1 cellular context compared by ENCODE assay signal in genomic region chr10:129800-130199, GRCh38.
TF ChIP-seq lines count a peak whose summit lies in the region.

No MANE protein-coding gene starts in this region.

TF ChIP-seq in GM12878, 131 proteins besides CTCF, POLR2A, EP300 and RAD21:
- TF ChIP-seq TCF3 (IDR thresholded peaks at IDR 0.05; ENCODE audit: borderline replicate concordance, insufficient read depth, low read depth, low read length) = no peak
- TF ChIP-seq SPI1 (IDR thresholded peaks at IDR 0.05; ENCODE audit: borderline replicate concordance, insufficient read depth, low read depth, low read length) = 0 out of 2 replicates have a peak, but pooled peaks have one; percentile 35
TF ChIP-seq in GM12878: peak in this region for 1.
